In genomic region chr3:150319900-150320299, GRCh38 we compare ENCODE assay signal across 11 cellular contexts.
DNase-seq lines count a peak whose midpoint lies in the region; ATAC-seq and TF ChIP-seq lines count a peak whose summit lies in the region.
"Had no signal": no experiment of that assay in that cellular context is flagged by ENCODE, and none has a peak within 500 bp of the region (broad histone marks: within the 10 kb centered on the region; RNA-seq: fewer than 3 reads in every experiment).

No MANE protein-coding gene starts in this region.

- H3K27ac ChIP-seq in A673 (ENCODE audit: low read depth, low read length, poor library complexity, severe bottlenecking) (no peak overlapping the region), HEK293 (ENCODE audit: extremely low read depth, low read depth, low read length) (no peak overlapping the region), adrenal gland (no peak overlapping the region), tibial artery (no peak overlapping the region), neural progenitor cell (no peak overlapping the region)
- H3K27ac ChIP-seq: sigmoid colon had no signal

- H3K4me2 ChIP-seq in neural progenitor cell: no peak overlapping the region

- H3K36me3 ChIP-seq in A673 (ENCODE audit: insufficient read depth, low read length, poor library complexity, severe bottlenecking) (no peaks in the 10 kb centered on the region), HEK293 (ENCODE audit: control insufficient read depth in 2 of 2, insufficient read depth in 1 of 2, low read length in 2 of 2) (no peaks in the 10 kb centered on the region), adrenal gland (replicated peaks in 1 of 2) (no peaks in the 10 kb centered on the region), tibial artery (no peaks in the 10 kb centered on the region), neural progenitor cell (no peaks in the 10 kb centered on the region)
- H3K36me3 ChIP-seq: sigmoid colon had no signal

- no peak overlapping the region for H2AFZ ChIP-seq in neural progenitor cell (replicated peaks)

- H3K9ac ChIP-seq in neural progenitor cell: no peak overlapping the region

- H3K9me3 Mint-ChIP-seq in neural progenitor cell: peaks cover 2% of the 10 kb centered on the region

- TF ChIP-seq POLR2A in adrenal gland (IDR thresholded peaks at IDR 0.05): no peak

- H3K27me3 Mint-ChIP-seq in neural progenitor cell (ENCODE audit: insufficient read depth, low read depth): no peaks in the 10 kb centered on the region

- H3K9me3 ChIP-seq in A673 (ENCODE audit: low read depth, low read length, poor library complexity, severe bottlenecking) (no peaks in the 10 kb centered on the region), HEK293 (ENCODE audit: control insufficient read depth, insufficient read depth, low read depth, low read length) (no peaks in the 10 kb centered on the region), adrenal gland (replicated peaks in 1 of 3) (no peaks in the 10 kb centered on the region), tibial artery (no peaks in the 10 kb centered on the region), neural progenitor cell (ENCODE audit: low read depth) (no peaks in the 10 kb centered on the region)
- H3K9me3 ChIP-seq: sigmoid colon had no signal

- H3K4me3 ChIP-seq in A673 (ENCODE audit: low read depth, low read length, poor library complexity, severe bottlenecking) (no peak overlapping the region), HEK293 (ENCODE audit: low read depth, low read length) (no peak overlapping the region), adrenal gland (no peak overlapping the region), tibial artery (no peak overlapping the region), neural progenitor cell (no peak overlapping the region)
- H3K4me3 ChIP-seq: sigmoid colon had no signal

- no TSS peak for BruUV-seq in A673 (replicated peaks; lab: Mats Ljungman, UMichigan)

- H3K4me1 ChIP-seq in A673 (ENCODE audit: insufficient read depth, low read length, poor library complexity, severe bottlenecking) (no peaks in the 10 kb centered on the region), HEK293 (ENCODE audit: control insufficient read depth, insufficient read depth, low read length) (no peaks in the 10 kb centered on the region), adrenal gland (replicated peaks in 1 of 2) (no peaks in the 10 kb centered on the region), tibial artery (peaks cover 0 to 6% (median 4%) of the 10 kb centered on the region in 4 donors), neural progenitor cell (no peaks in the 10 kb centered on the region)
- H3K4me1 ChIP-seq: sigmoid colon had no signal

- POLR2A ChIA-PET in A673 (lab: Charles Lee; ENCODE audit: low non-redundant PET): no interaction called here
- POLR2A ChIA-PET in HEK293 (lab: Yijun Ruan, JAX): interaction anchor here (0.7 kb wide), 1 partner anchor 89 kb away, joined by 3 read pairs; the partner anchor contains the start of gene TSC22D2

- H4K20me1 ChIP-seq in neural progenitor cell (ENCODE audit: low read depth): no peaks in the 10 kb centered on the region

- no peaks in the 10 kb centered on the region for H3F3A ChIP-seq in neural progenitor cell (ENCODE audit: low read depth)

- H3K27me3 ChIP-seq in A673 (replicated peaks; ENCODE audit: insufficient read depth, low read depth, low read length, poor library complexity) (no peaks in the 10 kb centered on the region), adrenal gland (no peaks in the 10 kb centered on the region), tibial artery (no peaks in the 10 kb centered on the region), neural progenitor cell (no peaks in the 10 kb centered on the region)
- H3K27me3 ChIP-seq: sigmoid colon had no signal

- H3K4me1 Mint-ChIP-seq in neural progenitor cell: peaks cover under 1% of the 10 kb centered on the region

- H3K4me3 Mint-ChIP-seq in neural progenitor cell: no peak overlapping the region

- ATAC-seq in HG02763 (IDR thresholded peaks at IDR 0.05; ENCODE audit: unreplicated experiment): no peak

- intact Hi-C loops in A673 (cut with micrococcal nuclease; ENCODE audit: unreplicated experiment) (no loop called here), adrenal gland (cut with DNase I) (no loop called here), tibial artery (cut with DNase I; ENCODE audit: low total_unique reads) (no loop called here)

- no peaks in the 10 kb centered on the region for H3K79me2 ChIP-seq in neural progenitor cell (ENCODE audit: low read depth)

- no peaks in the 10 kb centered on the region for H3K36me3 Mint-ChIP-seq in neural progenitor cell

- H3K27ac Mint-ChIP-seq in neural progenitor cell: no peak overlapping the region

- peak; percentile 40 for DNase-seq in A673 (ENCODE audit: low spot score)
- peak in 4 of 7 donors; percentile 22 to 58 (median 42) for DNase-seq in adrenal gland
- DNase-seq in kidney glomerular epithelial cell (lab: John Stamatoyannopoulos, UW): peak; percentile 98
- no peak for DNase-seq in tibial artery
- no peak for DNase-seq in NCI-H510A treated with DMSO at 0.1 percent for 48 hours (lab: John Stamatoyannopoulos, UW)
- no peak for DNase-seq in neural progenitor cell (ENCODE audit: low spot score)
- DNase-seq: cerebellar nuclear complex, kidney, sigmoid colon had no signal

- TF ChIP-seq CTCF in A673 (conservative IDR thresholded peaks at IDR 0.05; ENCODE audit: low read depth, low read length): no peak
- TF ChIP-seq CTCF in HEK293 (tag by site-specific recombination; IDR thresholded peaks at IDR 0.05): no peak
- no peak for TF ChIP-seq CTCF in adrenal gland (IDR thresholded peaks at IDR 0.05)
- TF ChIP-seq CTCF in tibial artery (IDR thresholded peaks at IDR 0.05): no peak
- no peak for TF ChIP-seq CTCF in neural progenitor cell (IDR thresholded peaks at IDR 0.05)

- CTCF ChIA-PET in A673 (lab: Charles Lee) (no interaction called here), HEK293 (lab: Yijun Ruan, JAX) (interaction anchor here (1.3 to 1.6 kb wide), 2 partner anchors 9 to 176 kb away, joined by 4 to 6 read pairs; no protein-coding TSS in a partner anchor)

TF ChIP-seq in HEK293, 187 proteins besides CTCF, POLR2A, EP300 and RAD21:
- TF ChIP-seq KLF9 (tag by site-specific recombination; IDR thresholded peaks at IDR 0.05; ENCODE audit: low read depth): no peak
- TF ChIP-seq ZNF664 (tag by site-specific recombination; IDR thresholded peaks at IDR 0.05): no peak
- no peak for TF ChIP-seq ZNF571 (tag by site-specific recombination; IDR thresholded peaks at IDR 0.05)
- TF ChIP-seq ZBTB20 (tag by site-specific recombination; IDR thresholded peaks at IDR 0.05): peak; percentile 40; the same call in 1 of the 2 replicates
- 0 out of 2 replicates have a peak, but pooled peaks have one; percentile 23 for TF ChIP-seq SP7 (tag by site-specific recombination; IDR thresholded peaks at IDR 0.05)
TF ChIP-seq in HEK293: peak in this region for 2.

Comparison
In these comparisons a context has a peak if more than half of its experiments do, and no peak if none do; other contexts are left out.
1. DNase-seq: peak in A673 (single experiment), adrenal gland (4 of 7) and kidney glomerular epithelial cell (single experiment); none in tibial artery (0 of 2), NCI-H510A treated with DMSO at 0.1 percent for 48 hours (single experiment) and neural progenitor cell (single experiment).